In the genomic region with DNA sequence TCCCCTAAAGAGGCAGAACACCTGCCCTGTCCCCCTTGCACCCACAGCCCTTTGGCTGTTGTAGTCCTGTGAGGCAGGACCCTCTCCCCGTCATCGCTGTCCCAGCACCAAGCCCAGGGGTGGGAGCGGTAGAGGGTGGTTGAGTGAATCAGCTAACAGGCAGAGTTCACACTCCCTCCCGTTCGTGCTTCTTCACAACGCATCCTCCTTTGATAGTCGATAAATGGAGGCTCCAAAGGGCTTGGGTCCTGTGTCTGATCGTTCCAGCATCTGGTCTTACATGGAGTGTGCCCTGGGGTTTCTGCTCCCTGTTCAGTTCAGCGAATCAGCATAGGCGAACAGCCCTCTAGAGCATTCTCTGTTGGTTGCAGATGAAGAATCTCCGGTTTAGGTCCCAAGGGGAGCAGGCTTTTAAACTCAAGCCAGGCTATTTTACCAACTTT, we compare ENCODE assay signal across 7 cellular contexts. TPM values are rescaled to one million over a fixed set of nuclear protein-coding genes. Genes with fewer than 3 reads are reported as not detected.
DNase-seq lines count a peak whose midpoint lies in the region; ATAC-seq and TF ChIP-seq lines count a peak whose summit lies in the region.

No MANE protein-coding gene starts in this region.

- H3K27ac Mint-ChIP-seq in neural progenitor cell, result peak overlapping the region; percentile 99

- TF ChIP-seq CTCF in GM13977 (IDR thresholded peaks at IDR 0.05; ENCODE audit: extremely low read depth, insufficient read depth, missing control alignments) (no peak), PC-3 (conservative IDR thresholded peaks at IDR 0.05; ENCODE audit: low read depth, low read length) (no peak), neural progenitor cell (IDR thresholded peaks at IDR 0.05) (no peak)

- ATAC-seq in PC-3, result no peak

- H3F3A ChIP-seq in PC-3 (ENCODE audit: low read length, unreplicated experiment) (no peaks in the 10 kb centered on the region), neural progenitor cell (ENCODE audit: low read depth) (peaks cover 26% of the 10 kb centered on the region)

- H4K20me1 ChIP-seq in PC-3 (ENCODE audit: low read length) (no peaks in the 10 kb centered on the region), neural progenitor cell (ENCODE audit: low read depth) (peaks cover 3% of the 10 kb centered on the region)

- DNase-seq in GM13977 (ENCODE audit: low spot score) (peak; percentile 32), PC-3 (no peak), neural progenitor cell (ENCODE audit: low spot score) (peak; percentile 47), cerebellar nuclear complex (lab: John Stamatoyannopoulos, UW) (no peak), SIG-M5 (lab: John Stamatoyannopoulos, UW) (no peak), T1000 (lab: John Stamatoyannopoulos, UW) (no peak)

- H3K9me3 Mint-ChIP-seq in neural progenitor cell, result no peaks in the 10 kb centered on the region

- peak overlapping the region; percentile 95 for H3K4me3 Mint-ChIP-seq in neural progenitor cell

- H3K4me2 ChIP-seq in PC-3 (ENCODE audit: low read length) (peak overlapping the region; percentile 100), neural progenitor cell (peak overlapping the region; percentile 75)

- H3K4me1 Mint-ChIP-seq in neural progenitor cell, result peaks cover 23% of the 10 kb centered on the region

- H3K9me2 ChIP-seq in PC-3 (replicated peaks; ENCODE audit: low read length), result no peaks in the 10 kb centered on the region

- H2AFZ ChIP-seq in PC-3 (ENCODE audit: low read length) (no peak overlapping the region), neural progenitor cell (replicated peaks) (peak overlapping the region; percentile 89)

- H3K4me3 ChIP-seq in PC-3 (ENCODE audit: low read length), result peak overlapping the region; percentile 99; the same call in 1 of the 2 replicates
- peak overlapping the region; percentile 32 for H3K4me3 ChIP-seq in endocrine pancreas (ENCODE audit: control insufficient read depth, insufficient read depth, low read length)
- peak overlapping the region; percentile 77 for H3K4me3 ChIP-seq in neural progenitor cell

- H3K9ac ChIP-seq in PC-3 (ENCODE audit: low read length) (peak overlapping the region; percentile 94), endocrine pancreas (ENCODE audit: control insufficient read depth, insufficient read depth, low read length) (peak overlapping the region; percentile 56), neural progenitor cell (peak overlapping the region; percentile 25)

- H3K27me3 Mint-ChIP-seq in neural progenitor cell (ENCODE audit: insufficient read depth, low read depth), result peaks cover 5% of the 10 kb centered on the region

- intact Hi-C loops in PC-3 (cut with micrococcal nuclease), result loop anchor here (5.0 kb wide), 1 partner anchor 34 kb away; no protein-coding TSS in a partner anchor

- peaks cover 24% of the 10 kb centered on the region for H3K79me2 ChIP-seq in PC-3 (ENCODE audit: low read length)
- H3K79me2 ChIP-seq in neural progenitor cell (ENCODE audit: low read depth), result peaks cover 22% of the 10 kb centered on the region

- H3K27me3 ChIP-seq in PC-3 (ENCODE audit: low read length) (no peaks in the 10 kb centered on the region), endocrine pancreas (ENCODE audit: control insufficient read depth, insufficient read depth, low read length) (no peaks in the 10 kb centered on the region), neural progenitor cell (no peaks in the 10 kb centered on the region)

- H3K9me3 ChIP-seq in PC-3 (ENCODE audit: low read length), result no peaks in the 10 kb centered on the region
- H3K9me3 ChIP-seq in endocrine pancreas (ENCODE audit: control insufficient read depth, low read length), result no peaks in the 10 kb centered on the region
- H3K9me3 ChIP-seq in neural progenitor cell (ENCODE audit: low read depth), result no peaks in the 10 kb centered on the region

- CTCF ChIA-PET in PC-3 (lab: Charles Lee), result no interaction called here

- POLR2A ChIA-PET in PC-3 (lab: Charles Lee; ENCODE audit: unreplicated experiment), result no interaction called here

- H3K36me3 ChIP-seq in PC-3 (ENCODE audit: low read depth, low read length) (peaks cover 16% of the 10 kb centered on the region), endocrine pancreas (ENCODE audit: control insufficient read depth, insufficient read depth, low read length) (peaks cover 9% of the 10 kb centered on the region), neural progenitor cell (peaks cover 4% of the 10 kb centered on the region)

- in situ Hi-C loops in GM13977 (cut with MboI; ENCODE audit: low pct_unique_long_range_greater_than_20kb, low sequenced_read_pairs, unreplicated experiment), result no loop called here

- H3K4me1 ChIP-seq in PC-3 (ENCODE audit: insufficient read depth, low read length) (peaks cover 19% of the 10 kb centered on the region), endocrine pancreas (ENCODE audit: control insufficient read depth, insufficient read depth, low read length) (no peaks in the 10 kb centered on the region), neural progenitor cell (peaks cover 7% of the 10 kb centered on the region)

- H3K27ac ChIP-seq in PC-3 (ENCODE audit: low read length) (peak overlapping the region; percentile 79), neural progenitor cell (peak overlapping the region; percentile 79)

- H3K36me3 Mint-ChIP-seq in neural progenitor cell, result peaks cover 17% of the 10 kb centered on the region

- no TSS peak for BruUV-seq in PC-3 (replicated peaks; lab: Mats Ljungman, UMichigan)

RNA-seq across cellular contexts. Expression of a gene that starts 0.8 kb away (rescaled TPM):
- total RNA-seq in PC-3 (2014; rRNA removed), result 28.8 and 34.3 TPM in 2 replicates
- total RNA-seq in neural progenitor cell (ENCODE audit: low replicate concordance), result 25.1 and 28.6 TPM in 2 replicates

RNA-seq across cellular contexts. Expression of a gene that starts 28.4 kb away (rescaled TPM):
- total RNA-seq in PC-3 (2014; rRNA removed) (124 and 152 TPM in 2 replicates), neural progenitor cell (ENCODE audit: low replicate concordance) (65.4 and 79.3 TPM in 2 replicates)

Comparison
In these comparisons a context has a peak if more than half of its experiments do, and no peak if none do; other contexts are left out.
1. DNase-seq: peak in GM13977 (single experiment) and neural progenitor cell (single experiment); none in PC-3 (single experiment), cerebellar nuclear complex (0 of 2), SIG-M5 (single experiment) and T1000 (single experiment).
2. H3K4me3 ChIP-seq: peak in every context shown above with its lines; median percentile 99 in PC-3; 77 in neural progenitor cell; 32 in endocrine pancreas.
3. H3K9ac ChIP-seq: peak in every context shown above with its lines; median percentile 94 in PC-3; 56 in endocrine pancreas; 25 in neural progenitor cell.